In genomic region chr3:47163023-47163989, GRCh38 we compare ENCODE assay signal across 1 cellular context.
TF ChIP-seq lines count a peak whose summit lies in the region.

No MANE protein-coding gene starts in this region.

TF ChIP-seq in HepG2, 621 proteins besides CTCF, POLR2A, EP300 and RAD21 (continued from another document and continues in another):
- TF ChIP-seq NFKB2 (CRISPR knock-in tag; IDR thresholded peaks at IDR 0.05; ENCODE audit: borderline replicate concordance) (peak; percentile 56; the same call in 1 of the 2 replicates), ZNF280B (CRISPR knock-in tag; IDR thresholded peaks at IDR 0.05; ENCODE audit: borderline replicate concordance) (no peak), HNRNPK (IDR thresholded peaks at IDR 0.05; ENCODE audit: low read depth, low read length, poor library complexity, severe bottlenecking) (no peak), ZNF124 (CRISPR knock-in tag; IDR thresholded peaks at IDR 0.05) (no peak), ZNF234 (CRISPR knock-in tag; conservative IDR thresholded peaks at IDR 0.05) (no peak), ZNF558 (CRISPR knock-in tag; IDR thresholded peaks at IDR 0.05; ENCODE audit: borderline replicate concordance) (no peak), ZNF557 (CRISPR knock-in tag; IDR thresholded peaks at IDR 0.05) (no peak), ATF5 (CRISPR knock-in tag; IDR thresholded peaks at IDR 0.05; ENCODE audit: low read depth) (no peak), KMT2A (CRISPR knock-in tag; IDR thresholded peaks at IDR 0.05) (peak; percentile 78), REL (CRISPR knock-in tag; conservative IDR thresholded peaks at IDR 0.05) (no peak), ZFP82 (CRISPR knock-in tag; IDR thresholded peaks at IDR 0.05; ENCODE audit: borderline replicate concordance) (no peak), ZNF44 (CRISPR knock-in tag; IDR thresholded peaks at IDR 0.05) (no peak), PLRG1 (conservative IDR thresholded peaks at IDR 0.05) (no peak), NFKBIZ (CRISPR knock-in tag; IDR thresholded peaks at IDR 0.05) (no peak), SOX13 (IDR thresholded peaks at IDR 0.05) (no peak), SOX13 (CRISPR knock-in tag; conservative IDR thresholded peaks at IDR 0.05 in 1 of 2, IDR thresholded peaks at IDR 0.05 in 1 of 2) (no peak), ZNF577 (CRISPR knock-in tag; IDR thresholded peaks at IDR 0.05; ENCODE audit: borderline replicate concordance, low read depth) (0 out of 2 replicates have a peak, but pooled peaks have one; percentile 61), ZNF710 (CRISPR knock-in tag; IDR thresholded peaks at IDR 0.05; ENCODE audit: borderline replicate concordance) (no peak; the same call in 1 of the 2 replicates), KDM6A (CRISPR knock-in tag; IDR thresholded peaks at IDR 0.05; ENCODE audit: low read depth) (no peak), ZNF660 (CRISPR knock-in tag; IDR thresholded peaks at IDR 0.05; ENCODE audit: borderline replicate concordance, low read depth) (no peak), MYNN (CRISPR knock-in tag; IDR thresholded peaks at IDR 0.05; ENCODE audit: low read depth) (no peak), SRF (IDR thresholded peaks at IDR 0.05; ENCODE audit: low read depth, low read length) (no peak), ZNF30 (CRISPR knock-in tag; IDR thresholded peaks at IDR 0.05) (0 out of 2 replicates have a peak, but pooled peaks have one; percentile 83), TBL1XR1 (IDR thresholded peaks at IDR 0.05; ENCODE audit: borderline replicate concordance, low read length, partially characterized antibody) (no peak), THAP11 (CRISPR knock-in tag; IDR thresholded peaks at IDR 0.05) (peak; percentile 74), JUNB (CRISPR knock-in tag; IDR thresholded peaks at IDR 0.05; ENCODE audit: borderline replicate concordance) (no peak), RNF2 (conservative IDR thresholded peaks at IDR 0.05; ENCODE audit: low read depth) (0 out of 2 replicates have a peak, but pooled peaks have one; percentile 31), ZHX2 (IDR thresholded peaks at IDR 0.05; ENCODE audit: low read depth) (no peak), ZHX2 (CRISPR knock-in tag; IDR thresholded peaks at IDR 0.05; ENCODE audit: borderline replicate concordance) (peak; percentile 61; the same call in 1 of the 2 replicates), ZNF615 (CRISPR knock-in tag; IDR thresholded peaks at IDR 0.05; ENCODE audit: borderline replicate concordance) (no peak), SYNCRIP (IDR thresholded peaks at IDR 0.05; ENCODE audit: insufficient read depth, low read depth, low read length) (no peak), PHF8 (CRISPR knock-in tag; IDR thresholded peaks at IDR 0.05) (peak; percentile 97), ISL2 (CRISPR knock-in tag; IDR thresholded peaks at IDR 0.05) (0 out of 2 replicates have a peak, but pooled peaks have one; percentile 57), RXRA (CRISPR knock-in tag; IDR thresholded peaks at IDR 0.05) (no peak), ZNF629 (CRISPR knock-in tag; conservative IDR thresholded peaks at IDR 0.05) (no peak), ZNF761 (CRISPR knock-in tag; conservative IDR thresholded peaks at IDR 0.05) (no peak; the same call in 1 of the 2 replicates), POLR2AphosphoS5 (IDR thresholded peaks at IDR 0.05; ENCODE audit: low read depth, low read length) (no peak; the same call in 1 of the 2 replicates), XBP1 (CRISPR knock-in tag; IDR thresholded peaks at IDR 0.05) (no peak), PCBP1 (IDR thresholded peaks at IDR 0.05; ENCODE audit: borderline replicate concordance, low read depth, low read length) (no peak), ZNF331 (CRISPR knock-in tag; IDR thresholded peaks at IDR 0.05) (no peak), ZNF468 (CRISPR knock-in tag; IDR thresholded peaks at IDR 0.05) (no peak), TEAD3 (CRISPR knock-in tag; optimal IDR thresholded peaks at IDR 0.05; ENCODE audit: borderline replicate concordance) (peak; percentile 7), ZNF589 (CRISPR knock-in tag; conservative IDR thresholded peaks at IDR 0.05) (0 out of 2 replicates have a peak, but pooled peaks have one; percentile 69), HDAC2 (CRISPR knock-in tag; IDR thresholded peaks at IDR 0.05) (0 out of 2 replicates have a peak, but pooled peaks have one; percentile 10), ZNF18 (CRISPR knock-in tag; IDR thresholded peaks at IDR 0.05; ENCODE audit: insufficient replicate concordance) (peak; percentile 22), ZNF563 (CRISPR knock-in tag; IDR thresholded peaks at IDR 0.05) (peak; percentile 55; the same call in 1 of the 2 replicates), MTA3 (CRISPR knock-in tag; IDR thresholded peaks at IDR 0.05) (no peak), ZBTB7B (CRISPR knock-in tag; IDR thresholded peaks at IDR 0.05) (no peak), YEATS2 (CRISPR knock-in tag; IDR thresholded peaks at IDR 0.05; ENCODE audit: borderline replicate concordance) (no peak)
- TF ChIP-seq, protein P1, sequence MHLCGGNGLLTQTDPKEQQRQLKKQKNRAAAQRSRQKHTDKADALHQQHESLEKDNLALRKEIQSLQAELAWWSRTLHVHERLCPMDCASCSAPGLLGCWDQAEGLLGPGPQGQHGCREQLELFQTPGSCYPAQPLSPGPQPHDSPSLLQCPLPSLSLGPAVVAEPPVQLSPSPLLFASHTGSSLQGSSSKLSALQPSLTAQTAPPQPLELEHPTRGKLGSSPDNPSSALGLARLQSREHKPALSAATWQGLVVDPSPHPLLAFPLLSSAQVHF (CRISPR knock-in tag; IDR thresholded peaks at IDR 0.05), result peak; percentile 62; the same call in 1 of the 2 replicates
- TF ChIP-seq, protein P2, sequence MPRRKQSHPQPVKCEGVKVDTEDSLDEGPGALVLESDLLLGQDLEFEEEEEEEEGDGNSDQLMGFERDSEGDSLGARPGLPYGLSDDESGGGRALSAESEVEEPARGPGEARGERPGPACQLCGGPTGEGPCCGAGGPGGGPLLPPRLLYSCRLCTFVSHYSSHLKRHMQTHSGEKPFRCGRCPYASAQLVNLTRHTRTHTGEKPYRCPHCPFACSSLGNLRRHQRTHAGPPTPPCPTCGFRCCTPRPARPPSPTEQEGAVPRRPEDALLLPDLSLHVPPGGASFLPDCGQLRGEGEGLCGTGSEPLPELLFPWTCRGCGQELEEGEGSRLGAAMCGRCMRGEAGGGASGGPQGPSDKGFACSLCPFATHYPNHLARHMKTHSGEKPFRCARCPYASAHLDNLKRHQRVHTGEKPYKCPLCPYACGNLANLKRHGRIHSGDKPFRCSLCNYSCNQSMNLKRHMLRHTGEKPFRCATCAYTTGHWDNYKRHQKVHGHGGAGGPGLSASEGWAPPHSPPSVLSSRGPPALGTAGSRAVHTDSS (CRISPR knock-in tag; conservative IDR thresholded peaks at IDR 0.05), result no peak
- TF ChIP-seq, protein P3, sequence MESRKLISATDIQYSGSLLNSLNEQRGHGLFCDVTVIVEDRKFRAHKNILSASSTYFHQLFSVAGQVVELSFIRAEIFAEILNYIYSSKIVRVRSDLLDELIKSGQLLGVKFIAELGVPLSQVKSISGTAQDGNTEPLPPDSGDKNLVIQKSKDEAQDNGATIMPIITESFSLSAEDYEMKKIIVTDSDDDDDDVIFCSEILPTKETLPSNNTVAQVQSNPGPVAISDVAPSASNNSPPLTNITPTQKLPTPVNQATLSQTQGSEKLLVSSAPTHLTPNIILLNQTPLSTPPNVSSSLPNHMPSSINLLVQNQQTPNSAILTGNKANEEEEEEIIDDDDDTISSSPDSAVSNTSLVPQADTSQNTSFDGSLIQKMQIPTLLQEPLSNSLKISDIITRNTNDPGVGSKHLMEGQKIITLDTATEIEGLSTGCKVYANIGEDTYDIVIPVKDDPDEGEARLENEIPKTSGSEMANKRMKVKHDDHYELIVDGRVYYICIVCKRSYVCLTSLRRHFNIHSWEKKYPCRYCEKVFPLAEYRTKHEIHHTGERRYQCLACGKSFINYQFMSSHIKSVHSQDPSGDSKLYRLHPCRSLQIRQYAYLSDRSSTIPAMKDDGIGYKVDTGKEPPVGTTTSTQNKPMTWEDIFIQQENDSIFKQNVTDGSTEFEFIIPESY (CRISPR knock-in tag; IDR thresholded peaks at IDR 0.05), result no peak
- TF ChIP-seq, protein P4, sequence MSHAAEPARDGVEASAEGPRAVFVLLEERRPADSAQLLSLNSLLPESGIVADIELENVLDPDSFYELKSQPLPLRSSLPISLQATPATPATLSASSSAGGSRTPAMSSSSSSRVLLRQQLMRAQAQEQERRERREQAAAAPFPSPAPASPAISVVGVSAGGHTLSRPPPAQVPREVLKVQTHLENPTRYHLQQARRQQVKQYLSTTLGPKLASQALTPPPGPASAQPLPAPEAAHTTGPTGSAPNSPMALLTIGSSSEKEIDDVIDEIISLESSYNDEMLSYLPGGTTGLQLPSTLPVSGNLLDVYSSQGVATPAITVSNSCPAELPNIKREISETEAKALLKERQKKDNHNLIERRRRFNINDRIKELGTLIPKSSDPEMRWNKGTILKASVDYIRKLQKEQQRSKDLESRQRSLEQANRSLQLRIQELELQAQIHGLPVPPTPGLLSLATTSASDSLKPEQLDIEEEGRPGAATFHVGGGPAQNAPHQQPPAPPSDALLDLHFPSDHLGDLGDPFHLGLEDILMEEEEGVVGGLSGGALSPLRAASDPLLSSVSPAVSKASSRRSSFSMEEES (CRISPR knock-in tag; IDR thresholded peaks at IDR 0.05), result no peak
